In genomic region chr4:24197891-24198290, GRCh38 we compare ENCODE assay signal across 26 cellular contexts.
"Had no signal": no experiment of that assay in that cellular context is flagged by ENCODE, and none has a peak within 500 bp of the region (broad histone marks: within the 10 kb centered on the region; RNA-seq: fewer than 3 reads in every experiment).

No MANE protein-coding gene starts in this region.

- H3K27ac ChIP-seq: ascending aorta, brain microvascular endothelial cell, coronary artery, dorsolateral prefrontal cortex, foreskin keratinocyte, gastrocnemius medialis, heart left ventricle had no signal

- H3K9me3 ChIP-seq: ascending aorta, gastrocnemius medialis, heart left ventricle had no signal

- H3K36me3 ChIP-seq: ascending aorta, brain microvascular endothelial cell, gastrocnemius medialis, heart left ventricle had no signal

- H3K4me1 ChIP-seq: ascending aorta, foreskin keratinocyte had no signal

- H3K4me3 ChIP-seq: ascending aorta, coronary artery, dorsolateral prefrontal cortex, gastrocnemius medialis, heart left ventricle had no signal

- H3K27me3 ChIP-seq: ascending aorta, brain microvascular endothelial cell, dorsolateral prefrontal cortex, gastrocnemius medialis, heart left ventricle had no signal

- DNase-seq: activated CD4-positive, alpha-beta memory T cell treated with anti-CD3 and anti-CD28 coated beads for 36 hours; activated CD4-positive, alpha-beta T cell treated with anti-CD3 and anti-CD28 coated beads for 36 hours; activated CD4-positive, alpha-beta T cell treated with anti-CD3 and anti-CD28 coated beads, Interleukin-2, amount 10 ng/mL, durations not matched to agents 24 days and 14 days; activated CD4-positive, CD25-positive, alpha-beta regulatory T cell; activated CD4-positive, CD25-positive, alpha-beta regulatory T cell treated with anti-CD3 and anti-CD28 coated beads, Interleukin-2, amount 50 U/mL, for 72 hours; activated CD8-positive, alpha-beta memory T cell treated with anti-CD3 and anti-CD28 coated beads, Interleukin-2, amount 10 ng/mL, durations not matched to agents 7 days and 5 days; activated CD8-positive, alpha-beta memory T cell treated with anti-CD3 and anti-CD28 coated beads, Interleukin-2, amount 50 U/mL, for 4 hours; activated CD8-positive, alpha-beta T cell treated with anti-CD3 and anti-CD28 coated beads, Interleukin-2, amount 10 ng/mL, durations not matched to agents 7 days and 5 days; activated effector memory CD4-positive, alpha-beta T cell treated with anti-CD3 and anti-CD28 coated beads, Interleukin-2, amount 50 U/mL, for 16 hours; activated naive CD4-positive, alpha-beta T cell treated with anti-CD3 and anti-CD28 coated beads for 36 hours; activated naive CD8-positive, alpha-beta T cell treated with anti-CD3 and anti-CD28 coated beads for 36 hours; activated naive CD8-positive, alpha-beta T cell treated with anti-CD3 and anti-CD28 coated beads, Interleukin-2, amount 50 U/mL, for 24 hours; activated T-cell treated with anti-CD3 and anti-CD28 coated beads, Interleukin-2, amount 50 U/mL, for 1 hour; activated T-cell treated with anti-CD3 and anti-CD28 coated beads, Interleukin-2, amount 50 U/mL, for 48 hours; brain microvascular endothelial cell; dorsolateral prefrontal cortex; effector memory CD4-positive, alpha-beta T cell; endodermal cell; foreskin keratinocyte; gastrocnemius medialis; glutamatergic neuron; heart left ventricle; T-helper 1 cell; T-helper 17 cell had no signal
